Comparison of ENCODE assay signal across 8 cellular contexts in the genomic region with DNA sequence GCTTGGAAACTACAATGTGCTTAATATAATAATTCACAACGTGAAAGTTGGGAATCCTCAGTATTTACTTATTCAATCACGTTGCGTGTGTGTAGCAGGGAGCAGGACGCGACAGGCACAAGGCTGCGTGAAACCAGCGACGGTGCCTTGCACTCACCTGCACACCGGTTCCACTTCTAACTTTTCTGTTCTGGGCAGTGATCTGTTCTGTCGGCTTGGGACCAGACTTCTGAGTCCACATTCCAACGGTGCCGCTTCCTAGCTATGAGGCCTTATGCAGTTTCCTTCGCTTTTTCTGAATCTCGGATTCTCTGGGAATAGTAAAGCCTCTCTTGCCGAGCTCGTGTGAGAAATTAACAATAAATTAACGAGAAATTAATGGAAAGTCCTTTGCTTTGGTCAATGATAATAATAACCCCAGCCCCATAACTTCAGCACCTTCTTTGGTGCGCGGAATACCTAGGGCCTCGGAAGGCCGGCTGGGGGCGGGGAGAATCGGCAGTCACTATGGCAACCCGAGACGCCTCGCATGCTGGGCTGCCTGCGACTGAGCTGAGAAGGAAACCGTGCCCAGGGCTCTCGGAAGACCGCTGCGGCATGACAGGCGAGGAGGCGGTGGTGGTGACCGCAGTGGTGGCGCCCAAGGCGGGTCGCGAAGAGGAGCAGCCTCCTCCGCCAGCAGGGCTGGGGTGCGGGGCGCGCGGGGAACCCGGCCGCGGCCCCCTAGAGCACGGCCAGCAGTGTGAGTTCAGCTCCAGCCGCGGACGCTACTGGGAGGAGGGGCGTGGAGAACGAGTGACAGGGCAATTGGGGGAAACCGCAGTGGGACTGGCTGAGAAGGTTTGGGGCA. TPM values are rescaled to one million over a fixed set of nuclear protein-coding genes. Genes with fewer than 3 reads are reported as not detected.
A peak's percentile ranks its signal among the peaks of the same experiment; 100 is the strongest.
DNase-seq lines count a peak whose midpoint lies in the region; ATAC-seq and TF ChIP-seq lines count a peak whose summit lies in the region.

TSS of gene C11orf97 (plus strand) at position 530 of the 850 bp plus-strand sequence. CDS start at position 598, 68 bp downstream.

- H3K9me3 ChIP-seq in Peyer's patch (no peaks in the 10 kb centered on the region), suprapubic skin (no peaks in the 10 kb centered on the region)

- TF ChIP-seq EP300 in suprapubic skin (IDR thresholded peaks at IDR 0.05): no peak

- TF ChIP-seq CTCF in Peyer's patch (IDR thresholded peaks at IDR 0.05) (no peak), suprapubic skin (IDR thresholded peaks at IDR 0.05) (no peak)

- CTCF ChIA-PET in activated naive CD4-positive, alpha-beta T cell treated with anti-CD3 and anti-CD28 coated beads, Interleukin-2, amount 10 ng/mL, durations not matched to agents 7 days and 5 days (lab: Charles Lee): interaction anchor here (0.7 to 0.9 kb wide), 3 partner anchors 10 to 617 kb away, joined by 3 read pairs; no protein-coding TSS in a partner anchor

- no peaks in the 10 kb centered on the region for H3K36me3 Mint-ChIP-seq in activated naive CD4-positive, alpha-beta T cell treated with anti-CD3 and anti-CD28 coated beads, Interleukin-2, amount 10 ng/mL, durations not matched to agents 7 days and 5 days

- WGBS in suprapubic skin: 36% methylated on average over 27 of the region's 53 CpGs

- no peak within 1 kb of the TSS for H3K27ac Mint-ChIP-seq in activated naive CD4-positive, alpha-beta T cell treated with anti-CD3 and anti-CD28 coated beads, Interleukin-2, amount 10 ng/mL, durations not matched to agents 7 days and 5 days

- H3K4me1 ChIP-seq in Peyer's patch (peaks cover 0 to 18% (median 0%) of the 10 kb centered on the region in 4 donors), suprapubic skin (peaks cover 7% of the 10 kb centered on the region)

- intact Hi-C loops in Right ventricle myocardium inferior (cut with DNase I): no loop called here

- TF ChIP-seq POLR2A in Peyer's patch (IDR thresholded peaks at IDR 0.05): no peak
- TF ChIP-seq POLR2A in suprapubic skin (IDR thresholded peaks at IDR 0.05): no peak

- H3K36me3 ChIP-seq in Peyer's patch: no peaks in the 10 kb centered on the region
- H3K36me3 ChIP-seq in suprapubic skin: no peaks in the 10 kb centered on the region

- DNase-seq in NCI-H2107 treated with DMSO at 0.1 percent for 48 hours (lab: John Stamatoyannopoulos, UW; ENCODE audit: unreplicated experiment) (peak; percentile 8), NCI-H2107 (lab: John Stamatoyannopoulos, UW) (no peak), Peyer's patch (peak; percentile 32 to 72 (median 65)), Right ventricle myocardium inferior (ENCODE audit: missing footprints) (peak; percentile 82), nucleus accumbens (lab: John Stamatoyannopoulos, UW) (peak in 52 of 56 donors; percentile 7 to 78 (median 40)), suprapubic skin (ENCODE audit: low spot score in 2 of 2) (peak in 1 of 2 donors; percentile 62)
- DNase-seq in activated naive CD4-positive, alpha-beta T cell treated with anti-CD3 and anti-CD28 coated beads, Interleukin-2, amount 10 ng/mL, durations not matched to agents 7 days and 5 days: peak; percentile 70

- H3K27ac ChIP-seq in Peyer's patch (no peak within 1 kb of the TSS), suprapubic skin (no peak within 1 kb of the TSS)

- peak within 1 kb of the TSS; percentile 57 for H3K4me3 Mint-ChIP-seq in activated naive CD4-positive, alpha-beta T cell treated with anti-CD3 and anti-CD28 coated beads, Interleukin-2, amount 10 ng/mL, durations not matched to agents 7 days and 5 days

- ATAC-seq in HG03095 (IDR thresholded peaks at IDR 0.05; ENCODE audit: unreplicated experiment) (peak; percentile 77), Right ventricle myocardium inferior (peak; percentile 86)

- peaks cover 41% of the 10 kb centered on the region for H3K27me3 Mint-ChIP-seq in activated naive CD4-positive, alpha-beta T cell treated with anti-CD3 and anti-CD28 coated beads, Interleukin-2, amount 10 ng/mL, durations not matched to agents 7 days and 5 days

- H3K27me3 ChIP-seq in Peyer's patch: no peaks in the 10 kb centered on the region
- no peaks in the 10 kb centered on the region for H3K27me3 ChIP-seq in suprapubic skin

- peaks cover 17% of the 10 kb centered on the region for H3K4me1 Mint-ChIP-seq in activated naive CD4-positive, alpha-beta T cell treated with anti-CD3 and anti-CD28 coated beads, Interleukin-2, amount 10 ng/mL, durations not matched to agents 7 days and 5 days

- no peaks in the 10 kb centered on the region for H3K9me3 Mint-ChIP-seq in activated naive CD4-positive, alpha-beta T cell treated with anti-CD3 and anti-CD28 coated beads, Interleukin-2, amount 10 ng/mL, durations not matched to agents 7 days and 5 days

- peak within 1 kb of the TSS; percentile 38 to 68 (median 54) for H3K4me3 ChIP-seq in Peyer's patch
- H3K4me3 ChIP-seq in suprapubic skin: peak within 1 kb of the TSS; percentile 50

RNA-seq across cellular contexts. Expression of gene C11orf97, which starts in this region (rescaled TPM):
- total RNA-seq in Peyer's patch (not detected), Right ventricle myocardium inferior (not detected), suprapubic skin (not detected)

Comparison
In these comparisons a context has a peak if more than half of its experiments do, and no peak if none do; other contexts are left out.
1. Peak in DNase-seq and H3K4me3 ChIP-seq in Peyer's patch; RNA of the gene not detected or under 1 TPM.
2. Peak in DNase-seq and ATAC-seq in Right ventricle myocardium inferior; RNA of the gene not detected or under 1 TPM.